19 cellular contexts compared by ENCODE assay signal in genomic region chr4:41857225-41857624, GRCh38.
"Had no signal": no experiment of that assay in that cellular context is flagged by ENCODE, and none has a peak within 500 bp of the region (broad histone marks: within the 10 kb centered on the region; RNA-seq: fewer than 3 reads in every experiment).

No MANE protein-coding gene starts in this region.

- H3K36me3 Mint-ChIP-seq: naive thymus-derived CD4-positive, alpha-beta T cell; stimulated activated memory B cell treated with anti-CD40 and anti-IgM and Interleukin-4, amounts not matched to agents 10 μg/mL and 1 μg/mL and 100 μg/mL, for 72 hours had no signal

- H3K4me3 ChIP-seq: coronary artery, heart left ventricle, spleen, testis, tibial nerve had no signal

- H3K36me3 ChIP-seq: heart left ventricle, spleen, tibial nerve had no signal

- H3K9me3 ChIP-seq: heart left ventricle, spleen, testis, tibial nerve had no signal

- H3K4me1 ChIP-seq: heart left ventricle, spleen, testis had no signal

- DNase-seq: effector CD4-positive, alpha-beta T cell; foreskin melanocyte; heart left ventricle; hippocampal formation; kidney glomerular epithelial cell; mammary epithelial cell; naive thymus-derived CD4-positive, alpha-beta T cell; posterior cingulate gyrus; spleen; stimulated activated CD4-positive, alpha-beta T cell treated with anti-CD3 and anti-CD28 coated beads, Interleukin-15, amount 100 ng/mL, for 24 hours; stimulated activated CD4-positive, alpha-beta T cell treated with anti-CD3 and anti-CD28 coated beads, Interleukin-1b, Interleukin-23, amount 100 ng/mL, for 48 hours; stimulated activated CD4-positive, alpha-beta T cell treated with anti-CD3 and anti-CD28 coated beads, Interleukin-4, amount 100 ng/mL, for 24 hours; testis had no signal

- H3K27ac Mint-ChIP-seq: naive thymus-derived CD4-positive, alpha-beta T cell; stimulated activated memory B cell treated with anti-CD40 and anti-IgM and Interleukin-4, amounts not matched to agents 10 μg/mL and 1 μg/mL and 100 μg/mL, for 72 hours; stimulated activated naive CD8-positive, alpha-beta T cell treated with anti-CD3 and anti-CD28 coated beads, Interleukin-15, Interleukin-2, amounts not matched to agents 100 ng/mL and 50 ng/mL, for 24 hours had no signal

- H3K4me1 Mint-ChIP-seq: naive thymus-derived CD4-positive, alpha-beta T cell; stimulated activated memory B cell treated with anti-CD40 and anti-IgM and Interleukin-4, amounts not matched to agents 10 μg/mL and 1 μg/mL and 100 μg/mL, for 72 hours had no signal

- H3K4me3 Mint-ChIP-seq: naive thymus-derived CD4-positive, alpha-beta T cell; stimulated activated memory B cell treated with anti-CD40 and anti-IgM and Interleukin-4, amounts not matched to agents 10 μg/mL and 1 μg/mL and 100 μg/mL, for 72 hours; stimulated activated naive CD8-positive, alpha-beta T cell treated with anti-CD3 and anti-CD28 coated beads, Interleukin-15, Interleukin-2, amounts not matched to agents 100 ng/mL and 50 ng/mL, for 24 hours had no signal

- H3K27me3 ChIP-seq: testis had no signal

- ATAC-seq: heart left ventricle; left lobe of liver; naive thymus-derived CD4-positive, alpha-beta T cell; sciatic nerve; stimulated activated memory B cell treated with anti-CD40 and anti-IgM and Interleukin-4, amounts not matched to agents 10 μg/mL and 1 μg/mL and 100 μg/mL, for 72 hours had no signal

- H3K27ac ChIP-seq: coronary artery, heart left ventricle, spleen, testis, tibial nerve had no signal

- H3K9me3 Mint-ChIP-seq: naive thymus-derived CD4-positive, alpha-beta T cell; stimulated activated memory B cell treated with anti-CD40 and anti-IgM and Interleukin-4, amounts not matched to agents 10 μg/mL and 1 μg/mL and 100 μg/mL, for 72 hours; stimulated activated naive CD8-positive, alpha-beta T cell treated with anti-CD3 and anti-CD28 coated beads, Interleukin-15, Interleukin-2, amounts not matched to agents 100 ng/mL and 50 ng/mL, for 24 hours had no signal
